In genomic region chr4:48375651-48376291, GRCh38 we compare ENCODE assay signal across 11 cellular contexts. TPM values are rescaled to one million over a fixed set of nuclear protein-coding genes. Genes with fewer than 3 reads are reported as not detected.
A peak's percentile ranks its signal among the peaks of the same experiment; 100 is the strongest.
DNase-seq lines count a peak whose midpoint lies in the region; ATAC-seq lines count a peak whose summit lies in the region.
"Had no signal": no experiment of that assay in that cellular context is flagged by ENCODE, and none has a peak within 500 bp of the region (broad histone marks: within the 10 kb centered on the region; RNA-seq: fewer than 3 reads in every experiment).

No MANE protein-coding gene starts in this region.

- H3K27me3 Mint-ChIP-seq in T-helper 17 cell: no peaks in the 10 kb centered on the region
- H3K27me3 Mint-ChIP-seq in activated T-cell treated with anti-CD3 and anti-CD28 coated beads, Interleukin-2, amount 50 U/mL, for 4 hours (ENCODE audit: low read depth): no peaks in the 10 kb centered on the region

- no peak overlapping the region for H3K4me3 Mint-ChIP-seq in T-helper 17 cell
- no peak overlapping the region for H3K4me3 Mint-ChIP-seq in activated T-cell treated with anti-CD3 and anti-CD28 coated beads, Interleukin-2, amount 50 U/mL, for 4 hours

- DNase-seq in A172 (ENCODE audit: low spot score) (peak; percentile 32), HT-29 (ENCODE audit: low spot score) (peak; percentile 73), T-helper 17 cell (no peak), iris pigment epithelial cell (ENCODE audit: low read depth) (peak; percentile 91), KG1 (lab: John Stamatoyannopoulos, UW) (no peak), foreskin melanocyte (no peak)
- no peak for DNase-seq in activated CD4-positive, alpha-beta T cell treated with anti-CD3 and anti-CD28 coated beads, Interleukin-2, amount 50 U/mL, for 1 hour
- no peak for DNase-seq in activated T-cell treated with anti-CD3 and anti-CD28 coated beads, Interleukin-2, amount 50 U/mL, for 4 hours
- DNase-seq: activated naive CD4-positive, alpha-beta T cell treated with Interleukin-2 at 50 U/mL for 16 hours; GOT3 had no signal

- peak overlapping the region; percentile 17 for H3K27ac Mint-ChIP-seq in T-helper 17 cell

- H3K4me1 Mint-ChIP-seq in T-helper 17 cell: peaks cover 23% of the 10 kb centered on the region
- peaks cover 12% of the 10 kb centered on the region for H3K4me1 Mint-ChIP-seq in activated T-cell treated with anti-CD3 and anti-CD28 coated beads, Interleukin-2, amount 50 U/mL, for 4 hours (ENCODE audit: low read depth)

- H3K9me3 Mint-ChIP-seq in activated T-cell treated with anti-CD3 and anti-CD28 coated beads, Interleukin-2, amount 50 U/mL, for 4 hours: no peaks in the 10 kb centered on the region

- H3K36me3 Mint-ChIP-seq in T-helper 17 cell (ENCODE audit: low read depth): peaks cover 6% of the 10 kb centered on the region
- H3K36me3 Mint-ChIP-seq in activated T-cell treated with anti-CD3 and anti-CD28 coated beads, Interleukin-2, amount 50 U/mL, for 4 hours (ENCODE audit: insufficient read depth): peaks cover 31% of the 10 kb centered on the region

- no peak for ATAC-seq in T-helper 17 cell
- ATAC-seq in activated T-cell treated with anti-CD3 and anti-CD28 coated beads, Interleukin-2, amount 50 U/mL, for 4 hours: no peak

- no peaks in the 10 kb centered on the region for H3K9me3 ChIP-seq in T-helper 17 cell (ENCODE audit: control insufficient read depth, low read length, poor library complexity, severe bottlenecking)
- H3K9me3 ChIP-seq: neutrophil had no signal

RNA-seq across cellular contexts. Expression of gene SLAIN2, which starts 34.4 kb away (rescaled TPM):
- 38.1 and 41.7 TPM in 2 replicates for total RNA-seq in A172 (2014; rRNA removed; shearing (Covaris generic))
- 9.4 and 18.8 TPM in 2 replicates for total RNA-seq in HT-29 (2014; rRNA removed; shearing (Covaris generic))
- total RNA-seq in T-helper 17 cell: 10 to 100 TPM; 76.7 to 92.3 TPM
- 10 to 100 TPM; 66.3 to 75.4 (median 72.0) TPM for total RNA-seq in activated T-cell treated with anti-CD3 and anti-CD28 coated beads, Interleukin-2, amount 50 U/mL, for 4 hours

Comparison
In these comparisons a context has a peak if more than half of its experiments do, and no peak if none do; other contexts are left out.
1. DNase-seq: peak in A172 (single experiment), HT-29 (single experiment) and iris pigment epithelial cell (single experiment); none in T-helper 17 cell (0 of 3), KG1 (single experiment), foreskin melanocyte (single experiment), activated CD4-positive, alpha-beta T cell treated with anti-CD3 and anti-CD28 coated beads, Interleukin-2, amount 50 U/mL, for 1 hour (single experiment) and activated T-cell treated with anti-CD3 and anti-CD28 coated beads, Interleukin-2, amount 50 U/mL, for 4 hours (single experiment).